In genomic region chr17:82497483-82498405, GRCh38 we compare ENCODE assay signal across 8 cellular contexts. TPM values are rescaled to one million over a fixed set of nuclear protein-coding genes. Genes with fewer than 3 reads are reported as not detected.
A peak's percentile ranks its signal among the peaks of the same experiment; 100 is the strongest.
DNase-seq lines count a peak whose midpoint lies in the region; ATAC-seq and TF ChIP-seq lines count a peak whose summit lies in the region.

No MANE protein-coding gene starts in this region.

- H3K14ac ChIP-seq in neuronal stem cell (ENCODE audit: low read length), result no peak overlapping the region

- intact Hi-C loops in Calu3 (cut with micrococcal nuclease; ENCODE audit: unreplicated experiment), result no loop called here

- H3K4me3 ChIP-seq in GM23248 (peak overlapping the region; percentile 58), neuronal stem cell (ENCODE audit: low read length in 2 of 2) (peak overlapping the region; percentile 56 to 79)

- H3K27me3 ChIP-seq in GM23248 (replicated peaks; ENCODE audit: insufficient read depth), result no peaks in the 10 kb centered on the region
- H3K27me3 ChIP-seq in neuronal stem cell (ENCODE audit: control insufficient read depth in 3 of 3, insufficient read depth in 3 of 3, low read depth in 1 of 3, low read length in 3 of 3), result peaks cover 0 to 8% (median 0%) of the 10 kb centered on the region in 3 experiments

- no peak overlapping the region for H2BK12ac ChIP-seq in neuronal stem cell (ENCODE audit: low read length)

- DNase-seq in Calu3 (no peak), GM23248 (peak; percentile 67), NCI-H446 treated with DMSO at 0.1 percent for 48 hours (lab: John Stamatoyannopoulos, UW) (peak; percentile 55), fibroblast of peridontal ligament (ENCODE audit: extremely low read depth) (peak; percentile 42), neuronal stem cell (ENCODE audit: low spot score) (peak; percentile 40)
- peak; percentile 53 for DNase-seq in activated T-cell treated with anti-CD3 and anti-CD28 coated beads, Interleukin-2, amount 50 U/mL, for 72 hours

- H3K27ac Mint-ChIP-seq in Calu3 (ENCODE audit: unreplicated experiment), result peak overlapping the region; percentile 70
- peak overlapping the region; percentile 73 for H3K27ac Mint-ChIP-seq in activated T-cell treated with anti-CD3 and anti-CD28 coated beads, Interleukin-2, amount 50 U/mL, for 72 hours

- H4K20me1 ChIP-seq in GM23248 (ENCODE audit: insufficient read depth), result no peaks in the 10 kb centered on the region

- H2AFZ ChIP-seq in GM23248, result peak overlapping the region; percentile 81
- peak overlapping the region; percentile 87 for H2AFZ ChIP-seq in neuronal stem cell (ENCODE audit: low read length)

- H3K79me1 ChIP-seq in neuronal stem cell (ENCODE audit: low read depth, low read length), result no peaks in the 10 kb centered on the region

- no peak for TF ChIP-seq CTCF in Calu3 (IDR thresholded peaks at IDR 0.05; ENCODE audit: unreplicated experiment)

- H3K36me3 Mint-ChIP-seq in Calu3 (ENCODE audit: insufficient read depth, unreplicated experiment), result peaks cover 35% of the 10 kb centered on the region
- no peaks in the 10 kb centered on the region for H3K36me3 Mint-ChIP-seq in activated T-cell treated with anti-CD3 and anti-CD28 coated beads, Interleukin-2, amount 50 U/mL, for 72 hours (ENCODE audit: insufficient read depth in 2 of 2)

- H3K4me2 ChIP-seq in GM23248 (ENCODE audit: unreplicated experiment), result peak overlapping the region; percentile 60
- peak overlapping the region; percentile 87 for H3K4me2 ChIP-seq in neuronal stem cell (ENCODE audit: insufficient read depth, low read length, poor library complexity, severe bottlenecking)

- no peak overlapping the region for H2BK5ac ChIP-seq in neuronal stem cell (ENCODE audit: low read length)

- peak overlapping the region; percentile 63 for H2BK120ac ChIP-seq in neuronal stem cell (ENCODE audit: low read depth, low read length)

- H3K27ac ChIP-seq in GM23248 (no peak overlapping the region), neuronal stem cell (replicated peaks; ENCODE audit: low read length) (no peak overlapping the region)

- no peak overlapping the region for H4K8ac ChIP-seq in neuronal stem cell (ENCODE audit: low read depth, low read length)

- H3K18ac ChIP-seq in neuronal stem cell (ENCODE audit: low read length), result peak overlapping the region; percentile 87

- H3F3A ChIP-seq in GM23248 (ENCODE audit: insufficient read depth), result peaks cover 25% of the 10 kb centered on the region

- peak; percentile 27 to 30 for ATAC-seq in activated T-cell treated with anti-CD3 and anti-CD28 coated beads, Interleukin-2, amount 50 U/mL, for 72 hours (replicated peaks in 1 of 2)
- ATAC-seq in GM19324 (IDR thresholded peaks at IDR 0.05; ENCODE audit: low FRiP score, unreplicated experiment), result no peak
- no peak for ATAC-seq in GM19455 (IDR thresholded peaks at IDR 0.05; ENCODE audit: unreplicated experiment)

- no peaks in the 10 kb centered on the region for H3K9me3 Mint-ChIP-seq in Calu3 (ENCODE audit: low read depth, unreplicated experiment)
- no peaks in the 10 kb centered on the region for H3K9me3 Mint-ChIP-seq in activated T-cell treated with anti-CD3 and anti-CD28 coated beads, Interleukin-2, amount 50 U/mL, for 72 hours

- H3K9ac ChIP-seq in GM23248 (peak overlapping the region; percentile 57), neuronal stem cell (ENCODE audit: low read depth, low read length, poor library complexity) (peak overlapping the region; percentile 32)

- WGBS in GM23248 (ENCODE audit: low coverage in 1 of 2, low lambda C conversion rate in 2 of 2, missing lambda C conversion rate in 2 of 2), 2 experiments, result 10 to 11% methylated on average over 57 to 65 of the region's 66 CpGs
- WGBS in neuronal stem cell (ENCODE audit: extremely low coverage in 2 of 2, insufficient read length in 2 of 2, insufficient replicate concordance in 1 of 2), 2 donors, result no CpG with 5 or more reads among the region's 66 CpGs

- peaks cover 9% of the 10 kb centered on the region for H3K4me1 Mint-ChIP-seq in Calu3 (ENCODE audit: low read depth, unreplicated experiment)
- peaks cover 37% of the 10 kb centered on the region for H3K4me1 Mint-ChIP-seq in activated T-cell treated with anti-CD3 and anti-CD28 coated beads, Interleukin-2, amount 50 U/mL, for 72 hours (ENCODE audit: low read depth)

- H3K4ac ChIP-seq in neuronal stem cell (ENCODE audit: low read length), result no peak overlapping the region

- H2BK15ac ChIP-seq in neuronal stem cell (ENCODE audit: low read length), result no peak overlapping the region

- no peak overlapping the region for H4K91ac ChIP-seq in neuronal stem cell (ENCODE audit: low read depth, low read length, poor library complexity)

- H3K79me2 ChIP-seq in GM23248 (ENCODE audit: insufficient read depth), result no peaks in the 10 kb centered on the region

- H3K23ac ChIP-seq in neuronal stem cell (ENCODE audit: low read depth, low read length, poor library complexity), result no peak overlapping the region

- H3K9me3 ChIP-seq in GM23248 (ENCODE audit: low read depth), result no peaks in the 10 kb centered on the region
- no peaks in the 10 kb centered on the region for H3K9me3 ChIP-seq in neuronal stem cell (replicated peaks in 1 of 2; ENCODE audit: control insufficient read depth in 2 of 2, insufficient read depth in 1 of 2, low read depth in 1 of 2, low read length in 2 of 2)

- no peak overlapping the region for H2AK5ac ChIP-seq in neuronal stem cell (ENCODE audit: low read depth, low read length)

- no TSS peak for BruUV-seq in Calu3 (replicated peaks; lab: Mats Ljungman, UMichigan)

- CTCF ChIA-PET in Calu3 (lab: Charles Lee), result no interaction called here

- in situ Hi-C loops in GM23248 (cut with MboI), result no loop called here

- H3K4me3 Mint-ChIP-seq in Calu3 (ENCODE audit: low read depth, unreplicated experiment), result peak overlapping the region; percentile 77
- peak overlapping the region; percentile 87 to 89 for H3K4me3 Mint-ChIP-seq in activated T-cell treated with anti-CD3 and anti-CD28 coated beads, Interleukin-2, amount 50 U/mL, for 72 hours

- H3K27me3 Mint-ChIP-seq in Calu3 (ENCODE audit: unreplicated experiment), result no peaks in the 10 kb centered on the region
- H3K27me3 Mint-ChIP-seq in activated T-cell treated with anti-CD3 and anti-CD28 coated beads, Interleukin-2, amount 50 U/mL, for 72 hours (ENCODE audit: low read depth), result no peaks in the 10 kb centered on the region

- no peaks in the 10 kb centered on the region for H3K9me2 ChIP-seq in GM23248 (ENCODE audit: insufficient read depth)

- H3K36me3 ChIP-seq in GM23248 (ENCODE audit: low read depth), result no peaks in the 10 kb centered on the region
- H3K36me3 ChIP-seq in neuronal stem cell (replicated peaks in 1 of 2; ENCODE audit: control insufficient read depth in 2 of 2, insufficient read depth in 2 of 2, low read length in 2 of 2), result no peaks in the 10 kb centered on the region

- H3K4me1 ChIP-seq in GM23248 (ENCODE audit: insufficient read depth) (peaks cover 8% of the 10 kb centered on the region), neuronal stem cell (ENCODE audit: control insufficient read depth in 2 of 2, insufficient read depth in 1 of 2, low read depth in 1 of 2, low read length in 2 of 2) (peaks cover 0 to 10% of the 10 kb centered on the region in 2 donors)

RNA-seq across cellular contexts. Expression of gene FOXK2, which starts 21.8 kb away (rescaled TPM):
- 96.2 TPM in 2 replicates for total RNA-seq in Calu3 (2022)
- 38.4 and 43.0 TPM in 2 replicates for total RNA-seq in GM23248 (2014; rRNA removed; shearing (Covaris generic))
- 5.6 and 6.6 TPM in 2 replicates for polyA plus RNA-seq in GM23248 (2016; fragmentation: Nextera tagmentation; extraction: Ambion mirVana)
- 10 to 100 TPM; 59.9 to 61.0 TPM for total RNA-seq in activated T-cell treated with anti-CD3 and anti-CD28 coated beads, Interleukin-2, amount 50 U/mL, for 72 hours
- polyA plus RNA-seq in neuronal stem cell (2013, experiment 1 of 2), result 69.7 TPM
- polyA plus RNA-seq in neuronal stem cell (2013, experiment 2 of 2), result 71.0 TPM

RNA-seq across cellular contexts. Expression of gene NARF, which starts 39.2 kb away (rescaled TPM):
- 38.1 and 39.4 TPM in 2 replicates for total RNA-seq in Calu3 (2022)
- total RNA-seq in GM23248 (2014; rRNA removed; shearing (Covaris generic)), result 55.2 and 69.0 TPM in 2 replicates
- 67.2 and 70.2 TPM in 2 replicates for polyA plus RNA-seq in GM23248 (2016; fragmentation: Nextera tagmentation; extraction: Ambion mirVana)
- total RNA-seq in activated T-cell treated with anti-CD3 and anti-CD28 coated beads, Interleukin-2, amount 50 U/mL, for 72 hours, result 100 to 1,000 TPM in 1 of 2 donors, 10 to 100 TPM in 1; 90.4 to 120 TPM
- polyA plus RNA-seq in neuronal stem cell (2013, experiment 1 of 2), result 107 TPM
- 107 TPM for polyA plus RNA-seq in neuronal stem cell (2013, experiment 2 of 2)

RNA-seq across cellular contexts. Expression of gene CYBC1, which starts 47.2 kb away (rescaled TPM):
- total RNA-seq in Calu3 (2022), result 78.1 and 80.3 TPM in 2 replicates
- 66.5 and 93.6 TPM in 2 replicates for total RNA-seq in GM23248 (2014; rRNA removed; shearing (Covaris generic))
- polyA plus RNA-seq in GM23248 (2016; fragmentation: Nextera tagmentation; extraction: Ambion mirVana), result 54.0 and 58.3 TPM in 2 replicates
- total RNA-seq in activated T-cell treated with anti-CD3 and anti-CD28 coated beads, Interleukin-2, amount 50 U/mL, for 72 hours, result 100 to 1,000 TPM; 256 to 300 TPM
- polyA plus RNA-seq in neuronal stem cell (2013, experiment 1 of 2), result 42.0 TPM
- 41.3 TPM for polyA plus RNA-seq in neuronal stem cell (2013, experiment 2 of 2)

Comparison
In these comparisons a context has a peak if more than half of its experiments do, and no peak if none do; other contexts are left out.
1. ATAC-seq: peak in activated T-cell treated with anti-CD3 and anti-CD28 coated beads, Interleukin-2, amount 50 U/mL, for 72 hours (2 of 2); none in GM19324 (single experiment) and GM19455 (single experiment).